Comparison of ENCODE assay signal across 1 cellular context in genomic region chr22:21730535-21731308, GRCh38.
TF ChIP-seq lines count a peak whose summit lies in the region.

No MANE protein-coding gene starts in this region.

TF ChIP-seq in K562, 482 proteins besides CTCF, POLR2A, EP300 and RAD21 (continued from another document):
- TF ChIP-seq HMG20B (CRISPR knock-in tag; IDR thresholded peaks at IDR 0.05), result no peak
- no peak for TF ChIP-seq NFYB (IDR thresholded peaks at IDR 0.05; ENCODE audit: extremely low read depth, insufficient read length)
- TF ChIP-seq JUN (IDR thresholded peaks at IDR 0.05; ENCODE audit: borderline replicate concordance, low read depth, low read length), result peak; percentile 70; the same call in 1 of the 2 replicates
- TF ChIP-seq JUN (CRISPR knock-in tag; IDR thresholded peaks at IDR 0.05; ENCODE audit: borderline replicate concordance), result no peak
- no peak for TF ChIP-seq ZZZ3 (IDR thresholded peaks at IDR 0.05)
- no peak for TF ChIP-seq ZNF407 (IDR thresholded peaks at IDR 0.05; ENCODE audit: low read depth)
- peak; percentile 24 for TF ChIP-seq KDM5B (IDR thresholded peaks at IDR 0.05; ENCODE audit: insufficient replicate concordance, low read depth, low read length)
- TF ChIP-seq DNMT1 (IDR thresholded peaks at IDR 0.05), result no peak
- TF ChIP-seq HDAC8 (tag; IDR thresholded peaks at IDR 0.05), result peak; percentile 21; the same call in 1 of the 2 replicates
- TF ChIP-seq TSC22D4 (tag; IDR thresholded peaks at IDR 0.05), result no peak
- TF ChIP-seq, protein P1, sequence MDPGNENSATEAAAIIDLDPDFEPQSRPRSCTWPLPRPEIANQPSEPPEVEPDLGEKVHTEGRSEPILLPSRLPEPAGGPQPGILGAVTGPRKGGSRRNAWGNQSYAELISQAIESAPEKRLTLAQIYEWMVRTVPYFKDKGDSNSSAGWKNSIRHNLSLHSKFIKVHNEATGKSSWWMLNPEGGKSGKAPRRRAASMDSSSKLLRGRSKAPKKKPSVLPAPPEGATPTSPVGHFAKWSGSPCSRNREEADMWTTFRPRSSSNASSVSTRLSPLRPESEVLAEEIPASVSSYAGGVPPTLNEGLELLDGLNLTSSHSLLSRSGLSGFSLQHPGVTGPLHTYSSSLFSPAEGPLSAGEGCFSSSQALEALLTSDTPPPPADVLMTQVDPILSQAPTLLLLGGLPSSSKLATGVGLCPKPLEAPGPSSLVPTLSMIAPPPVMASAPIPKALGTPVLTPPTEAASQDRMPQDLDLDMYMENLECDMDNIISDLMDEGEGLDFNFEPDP (CRISPR knock-in tag; IDR thresholded peaks at IDR 0.05), result no peak
- TF ChIP-seq, protein P2, sequence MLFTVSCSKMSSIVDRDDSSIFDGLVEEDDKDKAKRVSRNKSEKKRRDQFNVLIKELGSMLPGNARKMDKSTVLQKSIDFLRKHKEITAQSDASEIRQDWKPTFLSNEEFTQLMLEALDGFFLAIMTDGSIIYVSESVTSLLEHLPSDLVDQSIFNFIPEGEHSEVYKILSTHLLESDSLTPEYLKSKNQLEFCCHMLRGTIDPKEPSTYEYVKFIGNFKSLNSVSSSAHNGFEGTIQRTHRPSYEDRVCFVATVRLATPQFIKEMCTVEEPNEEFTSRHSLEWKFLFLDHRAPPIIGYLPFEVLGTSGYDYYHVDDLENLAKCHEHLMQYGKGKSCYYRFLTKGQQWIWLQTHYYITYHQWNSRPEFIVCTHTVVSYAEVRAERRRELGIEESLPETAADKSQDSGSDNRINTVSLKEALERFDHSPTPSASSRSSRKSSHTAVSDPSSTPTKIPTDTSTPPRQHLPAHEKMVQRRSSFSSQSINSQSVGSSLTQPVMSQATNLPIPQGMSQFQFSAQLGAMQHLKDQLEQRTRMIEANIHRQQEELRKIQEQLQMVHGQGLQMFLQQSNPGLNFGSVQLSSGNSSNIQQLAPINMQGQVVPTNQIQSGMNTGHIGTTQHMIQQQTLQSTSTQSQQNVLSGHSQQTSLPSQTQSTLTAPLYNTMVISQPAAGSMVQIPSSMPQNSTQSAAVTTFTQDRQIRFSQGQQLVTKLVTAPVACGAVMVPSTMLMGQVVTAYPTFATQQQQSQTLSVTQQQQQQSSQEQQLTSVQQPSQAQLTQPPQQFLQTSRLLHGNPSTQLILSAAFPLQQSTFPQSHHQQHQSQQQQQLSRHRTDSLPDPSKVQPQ (CRISPR knock-in tag; IDR thresholded peaks at IDR 0.05; ENCODE audit: borderline replicate concordance), result no peak
- no peak for TF ChIP-seq CHD1 (IDR thresholded peaks at IDR 0.05; ENCODE audit: low read length)
- TF ChIP-seq, protein P3, sequence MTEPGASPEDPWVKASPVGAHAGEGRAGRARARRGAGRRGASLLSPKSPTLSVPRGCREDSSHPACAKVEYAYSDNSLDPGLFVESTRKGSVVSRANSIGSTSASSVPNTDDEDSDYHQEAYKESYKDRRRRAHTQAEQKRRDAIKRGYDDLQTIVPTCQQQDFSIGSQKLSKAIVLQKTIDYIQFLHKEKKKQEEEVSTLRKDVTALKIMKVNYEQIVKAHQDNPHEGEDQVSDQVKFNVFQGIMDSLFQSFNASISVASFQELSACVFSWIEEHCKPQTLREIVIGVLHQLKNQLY (CRISPR knock-in tag; conservative IDR thresholded peaks at IDR 0.05), result no peak
- no peak for TF ChIP-seq NCOA4 (IDR thresholded peaks at IDR 0.05; ENCODE audit: partially characterized antibody)
- peak; percentile 26; the same call in 1 of the 2 replicates for TF ChIP-seq BHLHE40 (IDR thresholded peaks at IDR 0.05; ENCODE audit: low read length)
- TF ChIP-seq CAMTA2 (CRISPR knock-in tag; conservative IDR thresholded peaks at IDR 0.05), result no peak
- no peak for TF ChIP-seq KAT7 (CRISPR knock-in tag; IDR thresholded peaks at IDR 0.05; ENCODE audit: borderline replicate concordance)
- TF ChIP-seq KAT8 (IDR thresholded peaks at IDR 0.05; ENCODE audit: low read depth), result no peak
- no peak for TF ChIP-seq TCF3 (CRISPR knock-in tag; IDR thresholded peaks at IDR 0.05)
- no peak for TF ChIP-seq NFIC (IDR thresholded peaks at IDR 0.05)
- no peak for TF ChIP-seq ZNF507 (tag; conservative IDR thresholded peaks at IDR 0.05)
- no peak for TF ChIP-seq ZFPM2 (CRISPR knock-in tag; IDR thresholded peaks at IDR 0.05)
- no peak for TF ChIP-seq ZNF212 (CRISPR knock-in tag; IDR thresholded peaks at IDR 0.05)
- no peak for TF ChIP-seq ZBTB8A (IDR thresholded peaks at IDR 0.05; ENCODE audit: partially characterized antibody)
- TF ChIP-seq SRSF1 (IDR thresholded peaks at IDR 0.05; ENCODE audit: low read depth, low read length), result no peak
- TF ChIP-seq CEBPG (CRISPR knock-in tag; IDR thresholded peaks at IDR 0.05), result no peak
- TF ChIP-seq CEBPG (tag; conservative IDR thresholded peaks at IDR 0.05 in 1 of 2, IDR thresholded peaks at IDR 0.05 in 1 of 2), result no peak
- peak; percentile 89 for TF ChIP-seq JUND (IDR thresholded peaks at IDR 0.05; ENCODE audit: borderline replicate concordance, low read depth, low read length)
- TF ChIP-seq JUND (tag; IDR thresholded peaks at IDR 0.05; ENCODE audit: borderline replicate concordance, low read depth, low read length), result no peak
- TF ChIP-seq SMC3 (conservative IDR thresholded peaks at IDR 0.05; ENCODE audit: insufficient read depth, low read depth, low read length), result 0 out of 2 replicates have a peak, but pooled peaks have one; percentile 8
- peak; percentile 95 for TF ChIP-seq SETDB1 (IDR thresholded peaks at IDR 0.05; ENCODE audit: low read length)
- peak; percentile 43 for TF ChIP-seq CREBBP (IDR thresholded peaks at IDR 0.05; ENCODE audit: low read depth, low read length)
- 0 out of 4 replicates have a peak, but pooled peaks of 1 of the 2 experiments have one; percentile 24 for TF ChIP-seq UBTF (IDR thresholded peaks at IDR 0.05; ENCODE audit: borderline replicate concordance in 1 of 2, low read depth in 2 of 2, low read length in 2 of 2)
- TF ChIP-seq, protein P4, sequence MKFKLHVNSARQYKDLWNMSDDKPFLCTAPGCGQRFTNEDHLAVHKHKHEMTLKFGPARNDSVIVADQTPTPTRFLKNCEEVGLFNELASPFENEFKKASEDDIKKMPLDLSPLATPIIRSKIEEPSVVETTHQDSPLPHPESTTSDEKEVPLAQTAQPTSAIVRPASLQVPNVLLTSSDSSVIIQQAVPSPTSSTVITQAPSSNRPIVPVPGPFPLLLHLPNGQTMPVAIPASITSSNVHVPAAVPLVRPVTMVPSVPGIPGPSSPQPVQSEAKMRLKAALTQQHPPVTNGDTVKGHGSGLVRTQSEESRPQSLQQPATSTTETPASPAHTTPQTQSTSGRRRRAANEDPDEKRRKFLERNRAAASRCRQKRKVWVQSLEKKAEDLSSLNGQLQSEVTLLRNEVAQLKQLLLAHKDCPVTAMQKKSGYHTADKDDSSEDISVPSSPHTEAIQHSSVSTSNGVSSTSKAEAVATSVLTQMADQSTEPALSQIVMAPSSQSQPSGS (CRISPR knock-in tag; IDR thresholded peaks at IDR 0.05), result no peak
- peak; percentile 49; the same call in 1 of the 2 replicates for TF ChIP-seq ZNF384 (IDR thresholded peaks at IDR 0.05; ENCODE audit: low read depth, low read length)
- TF ChIP-seq LARP7 (IDR thresholded peaks at IDR 0.05), result no peak
- no peak for TF ChIP-seq ZKSCAN3 (CRISPR knock-in tag; IDR thresholded peaks at IDR 0.05)
- TF ChIP-seq POLR3G (IDR thresholded peaks at IDR 0.05; ENCODE audit: extremely low read depth, insufficient read length, insufficient replicate concordance), result no peak
- TF ChIP-seq ZNF277 (CRISPR knock-in tag; IDR thresholded peaks at IDR 0.05; ENCODE audit: borderline replicate concordance), result no peak
